Comparison of ENCODE assay signal across 1 cellular context in the genomic region with DNA sequence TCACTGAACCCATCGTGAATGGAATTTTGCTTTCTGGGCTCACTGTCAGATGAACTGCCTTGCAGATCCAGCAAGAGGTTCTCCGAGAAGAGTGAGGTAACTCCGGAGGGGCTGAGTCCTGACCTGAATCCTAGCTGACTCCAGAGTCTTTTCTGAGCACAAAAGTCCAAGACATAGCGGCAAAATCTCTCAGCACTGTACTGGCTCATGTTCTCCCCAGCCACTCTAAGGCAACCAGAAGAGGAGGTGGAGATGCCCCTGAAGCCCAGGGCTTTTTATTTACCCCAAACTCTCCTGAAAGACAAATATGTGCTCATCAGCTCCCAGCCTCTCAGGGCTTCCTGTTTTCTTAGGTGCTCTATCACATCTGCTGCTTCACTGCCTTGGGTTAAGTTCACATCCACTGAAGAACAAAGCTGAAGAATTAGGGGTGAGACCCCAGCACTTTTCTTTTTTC.
A peak's percentile ranks its signal among the peaks of the same experiment; 100 is the strongest.
TF ChIP-seq lines count a peak whose summit lies in the region.

No MANE protein-coding gene starts in this region.

TF ChIP-seq in HepG2, 621 proteins besides CTCF, POLR2A, EP300 and RAD21 (continued from another document):
- TF ChIP-seq GABPB1 (CRISPR knock-in tag; IDR thresholded peaks at IDR 0.05) (peak; percentile 32; the same call in 1 of the 2 replicates), ZNF660 (CRISPR knock-in tag; IDR thresholded peaks at IDR 0.05; ENCODE audit: borderline replicate concordance, low read depth) (no peak), SRY (CRISPR knock-in tag; IDR thresholded peaks at IDR 0.05) (no peak), ISL2 (CRISPR knock-in tag; IDR thresholded peaks at IDR 0.05) (peak; percentile 60; the same call in 1 of the 2 replicates), HMG20A (CRISPR knock-in tag; IDR thresholded peaks at IDR 0.05; ENCODE audit: borderline replicate concordance) (peak; percentile 53; the same call in 1 of the 2 replicates)
- TF ChIP-seq, protein P1, sequence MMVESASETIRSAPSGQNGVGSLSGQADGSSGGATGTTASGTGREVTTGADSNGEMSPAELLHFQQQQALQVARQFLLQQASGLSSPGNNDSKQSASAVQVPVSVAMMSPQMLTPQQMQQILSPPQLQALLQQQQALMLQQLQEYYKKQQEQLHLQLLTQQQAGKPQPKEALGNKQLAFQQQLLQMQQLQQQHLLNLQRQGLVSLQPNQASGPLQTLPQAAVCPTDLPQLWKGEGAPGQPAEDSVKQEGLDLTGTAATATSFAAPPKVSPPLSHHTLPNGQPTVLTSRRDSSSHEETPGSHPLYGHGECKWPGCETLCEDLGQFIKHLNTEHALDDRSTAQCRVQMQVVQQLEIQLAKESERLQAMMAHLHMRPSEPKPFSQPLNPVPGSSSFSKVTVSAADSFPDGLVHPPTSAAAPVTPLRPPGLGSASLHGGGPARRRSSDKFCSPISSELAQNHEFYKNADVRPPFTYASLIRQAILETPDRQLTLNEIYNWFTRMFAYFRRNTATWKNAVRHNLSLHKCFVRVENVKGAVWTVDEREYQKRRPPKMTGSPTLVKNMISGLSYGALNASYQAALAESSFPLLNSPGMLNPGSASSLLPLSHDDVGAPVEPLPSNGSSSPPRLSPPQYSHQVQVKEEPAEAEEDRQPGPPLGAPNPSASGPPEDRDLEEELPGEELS (CRISPR knock-in tag; IDR thresholded peaks at IDR 0.05): peak; percentile 93
TF ChIP-seq in HepG2: peak in this region for 102.
